ENCODE assay signal across 11 cellular contexts in the genomic region with DNA sequence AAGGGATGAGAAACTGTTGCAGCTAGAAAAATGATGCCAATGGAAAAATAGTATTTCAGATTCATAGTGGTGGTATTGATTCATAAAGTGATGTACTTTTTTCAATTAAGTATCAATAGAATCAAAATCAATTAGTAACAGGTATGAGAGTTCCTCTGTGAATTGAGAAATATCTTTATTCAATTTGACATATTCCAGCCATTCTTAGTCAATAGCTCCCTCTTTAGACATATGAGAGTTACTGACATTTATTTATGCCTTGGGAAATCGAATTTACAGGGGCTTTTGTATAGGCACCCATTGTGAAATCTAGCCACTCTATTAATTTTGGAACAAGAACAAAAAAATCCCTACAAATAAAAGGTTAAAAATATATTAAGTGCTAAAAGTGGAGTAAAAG.
A peak's percentile ranks its signal among the peaks of the same experiment; 100 is the strongest.
DNase-seq lines count a peak whose midpoint lies in the region; ATAC-seq and TF ChIP-seq lines count a peak whose summit lies in the region.
"Had no signal": no experiment of that assay in that cellular context is flagged by ENCODE, and none has a peak within 500 bp of the region (broad histone marks: within the 10 kb centered on the region; RNA-seq: fewer than 3 reads in every experiment).

No MANE protein-coding gene starts in this region.

- POLR2A ChIA-PET in Caco-2 (lab: Charles Lee): no interaction called here

- H3K36me3 ChIP-seq in psoas muscle (ENCODE audit: insufficient read depth in 1 of 2, low read depth in 1 of 2) (no peaks in the 10 kb centered on the region), Caco-2 (ENCODE audit: control insufficient read depth, insufficient read depth, low read length) (no peaks in the 10 kb centered on the region)

- no peaks in the 10 kb centered on the region for H3K9me3 ChIP-seq in psoas muscle
- H3K9me3 ChIP-seq in Caco-2: no peaks in the 10 kb centered on the region

- H3K4me3 Mint-ChIP-seq in nephron progenitor cell (no peak overlapping the region), Caco-2 (ENCODE audit: unreplicated experiment) (no peak overlapping the region)
- H3K4me3 Mint-ChIP-seq: effector memory CD8-positive, alpha-beta T cell; memory B cell had no signal

- BruUV-seq in Caco-2 (replicated peaks; lab: Mats Ljungman, UMichigan): no TSS peak

- intact Hi-C loops in psoas muscle (cut with DNase I) (no loop called here), Caco-2 (cut with micrococcal nuclease; ENCODE audit: unreplicated experiment) (loop anchor here (10.0 kb wide), 1 partner anchor 737 kb away; no protein-coding TSS in a partner anchor)

- CTCF ChIA-PET in Caco-2 (lab: Charles Lee): no interaction called here

- H3K4me3 ChIP-seq in astrocyte of the cerebellum (ENCODE audit: low read depth, low read length) (no peak overlapping the region), psoas muscle (no peak overlapping the region), Caco-2 (ENCODE audit: low read depth, low read length) (no peak overlapping the region)

- H3K27me3 ChIP-seq in psoas muscle (ENCODE audit: insufficient read depth in 3 of 3, low read length in 2 of 3): no peaks in the 10 kb centered on the region
- H3K27me3 ChIP-seq in Caco-2 (replicated peaks; ENCODE audit: control insufficient read depth, insufficient read depth, low read length): no peaks in the 10 kb centered on the region

- H3K4me1 Mint-ChIP-seq in nephron progenitor cell: no peaks in the 10 kb centered on the region
- no peaks in the 10 kb centered on the region for H3K4me1 Mint-ChIP-seq in Caco-2 (ENCODE audit: low read depth, unreplicated experiment)
- H3K4me1 Mint-ChIP-seq: memory B cell had no signal

- H3K27ac Mint-ChIP-seq in nephron progenitor cell: no peak overlapping the region
- H3K27ac Mint-ChIP-seq in Caco-2 (ENCODE audit: unreplicated experiment): no peak overlapping the region
- H3K27ac Mint-ChIP-seq: effector memory CD8-positive, alpha-beta T cell; memory B cell had no signal

- TF ChIP-seq CTCF in astrocyte of the cerebellum (IDR thresholded peaks at IDR 0.05; ENCODE audit: low read depth, low read length, missing control alignments) (peak; percentile 11), nephron progenitor cell (IDR thresholded peaks at IDR 0.05) (peak; percentile 39), psoas muscle (IDR thresholded peaks at IDR 0.05) (no peak), Caco-2 (IDR thresholded peaks at IDR 0.05; ENCODE audit: insufficient read depth in 1 of 2, low read depth in 1 of 2, low read length in 1 of 2, severe bottlenecking in 1 of 2, unreplicated experiment in 1 of 2) (peak in 1 of 2 experiments; percentile 14)

- no peak for ATAC-seq in psoas muscle
- ATAC-seq: effector memory CD8-positive, alpha-beta T cell had no signal

- in situ Hi-C loops in astrocyte of the cerebellum (cut with HindIII; ENCODE audit: low sequenced_read_pairs): no loop called here

- 6 to 18% (median 9%) methylated on average over 1 of the region's 1 CpG for whole genome bisulfite sequencing in psoas muscle, 3 donors

- no peaks in the 10 kb centered on the region for H3K4me1 ChIP-seq in psoas muscle
- no peaks in the 10 kb centered on the region for H3K4me1 ChIP-seq in Caco-2

- H3K36me3 Mint-ChIP-seq in nephron progenitor cell (ENCODE audit: low read depth): no peaks in the 10 kb centered on the region
- no peaks in the 10 kb centered on the region for H3K36me3 Mint-ChIP-seq in Caco-2 (ENCODE audit: insufficient read depth, unreplicated experiment)
- H3K36me3 Mint-ChIP-seq: memory B cell had no signal

- no peak overlapping the region for H3K27ac ChIP-seq in psoas muscle

- DNase-seq in NCI-H1694 treated with DMSO at 0.1 percent for 48 hours (lab: John Stamatoyannopoulos, UW) (peak; percentile 0), NCI-H1694 (lab: John Stamatoyannopoulos, UW) (no peak), Kasumi-1 (lab: John Stamatoyannopoulos, UW) (peak; percentile 40 to 45), astrocyte of the cerebellum (ENCODE audit: low read depth) (no peak), nephron progenitor cell (no peak), COR-L47 (lab: John Stamatoyannopoulos, UW) (no peak), psoas muscle (no peak), Caco-2 (no peak)
- DNase-seq: activated T-cell treated with anti-CD3 and anti-CD28 coated beads, Interleukin-2, amount 50 U/mL, for 48 hours; effector memory CD8-positive, alpha-beta T cell had no signal

- H3K27me3 Mint-ChIP-seq in nephron progenitor cell (ENCODE audit: low read depth, poor library complexity) (peaks cover 10% of the 10 kb centered on the region), Caco-2 (ENCODE audit: insufficient read depth, unreplicated experiment) (no peaks in the 10 kb centered on the region)
- H3K27me3 Mint-ChIP-seq: effector memory CD8-positive, alpha-beta T cell; memory B cell had no signal

- H3K9me3 Mint-ChIP-seq in nephron progenitor cell: peaks cover 5% of the 10 kb centered on the region
- no peaks in the 10 kb centered on the region for H3K9me3 Mint-ChIP-seq in Caco-2 (ENCODE audit: unreplicated experiment)

Comparison
In these comparisons a context has a peak if more than half of its experiments do, and no peak if none do; other contexts are left out.
1. DNase-seq: peak in NCI-H1694 treated with DMSO at 0.1 percent for 48 hours (single experiment) and Kasumi-1 (2 of 2); none in NCI-H1694 (single experiment), astrocyte of the cerebellum (single experiment), nephron progenitor cell (single experiment), COR-L47 (single experiment), psoas muscle (0 of 2) and Caco-2 (0 of 2).